Comparison of ENCODE assay signal across 1 cellular context in genomic region chr1:46437723-46438122, GRCh38.
TF ChIP-seq lines count a peak whose summit lies in the region.

No MANE protein-coding gene starts in this region.

TF ChIP-seq in K562, 482 proteins besides CTCF, POLR2A, EP300 and RAD21 (continued from another document and continues in another):
- TF ChIP-seq ZBTB40 (IDR thresholded peaks at IDR 0.05) (no peak), ZBTB40 (CRISPR knock-in tag; IDR thresholded peaks at IDR 0.05) (no peak), TAF7 (tag; IDR thresholded peaks at IDR 0.05) (no peak), MAZ (CRISPR knock-in tag; conservative IDR thresholded peaks at IDR 0.05 in 1 of 2, IDR thresholded peaks at IDR 0.05 in 1 of 2) (peak in 1 of 2 experiments; percentile 53; a peak in 1 of 4 replicates), ZNF766 (CRISPR knock-in tag; conservative IDR thresholded peaks at IDR 0.05) (0 out of 2 replicates have a peak, but pooled peaks have one; percentile 23), ZNF347 (CRISPR knock-in tag; IDR thresholded peaks at IDR 0.05; ENCODE audit: low read depth) (no peak), CHD1 (IDR thresholded peaks at IDR 0.05; ENCODE audit: low read length) (no peak), ESRRB (CRISPR knock-in tag; IDR thresholded peaks at IDR 0.05; ENCODE audit: borderline replicate concordance) (no peak), ZNF175 (CRISPR knock-in tag; IDR thresholded peaks at IDR 0.05; ENCODE audit: low read depth) (no peak), HMG20A (CRISPR knock-in tag; conservative IDR thresholded peaks at IDR 0.05) (no peak), FOXM1 (IDR thresholded peaks at IDR 0.05; ENCODE audit: low read depth) (no peak), FOXM1 (CRISPR knock-in tag; IDR thresholded peaks at IDR 0.05; ENCODE audit: low read depth) (no peak), ZFPM2 (CRISPR knock-in tag; IDR thresholded peaks at IDR 0.05) (no peak), POLR3G (IDR thresholded peaks at IDR 0.05; ENCODE audit: extremely low read depth, insufficient read length, insufficient replicate concordance) (no peak), GATA2 (CRISPR knock-in tag; IDR thresholded peaks at IDR 0.05) (peak; percentile 65), RBM15 (IDR thresholded peaks at IDR 0.05; ENCODE audit: insufficient read depth, low read length) (no peak), ARID1B (IDR thresholded peaks at IDR 0.05) (peak; percentile 79), ASH1L (IDR thresholded peaks at IDR 0.05; ENCODE audit: borderline replicate concordance, low read depth, partially characterized antibody) (no peak), XRCC5 (IDR thresholded peaks at IDR 0.05; ENCODE audit: low read depth, low read length) (no peak), NELFE (IDR thresholded peaks at IDR 0.05; ENCODE audit: insufficient read depth, insufficient read length) (no peak), ZNF395 (CRISPR knock-in tag; IDR thresholded peaks at IDR 0.05) (no peak), PTRF (tag; IDR thresholded peaks at IDR 0.05) (no peak), KLF16 (IDR thresholded peaks at IDR 0.05) (0 out of 2 replicates have a peak, but pooled peaks have one; percentile 24), TCF15 (CRISPR knock-in tag; IDR thresholded peaks at IDR 0.05) (no peak), ZNF124 (CRISPR knock-in tag; IDR thresholded peaks at IDR 0.05) (no peak), NFATC3 (IDR thresholded peaks at IDR 0.05) (no peak), STAT5B (CRISPR knock-in tag; IDR thresholded peaks at IDR 0.05) (no peak), ZNF133 (CRISPR knock-in tag; IDR thresholded peaks at IDR 0.05) (no peak), FOXJ3 (CRISPR knock-in tag; IDR thresholded peaks at IDR 0.05) (no peak), U2AF1 (optimal IDR thresholded peaks at IDR 0.05; ENCODE audit: low read depth, low read length) (no peak), TCFL5 (CRISPR knock-in tag; conservative IDR thresholded peaks at IDR 0.05) (no peak), ZNF449 (CRISPR knock-in tag; IDR thresholded peaks at IDR 0.05) (no peak), ZNF3 (CRISPR knock-in tag; IDR thresholded peaks at IDR 0.05) (no peak), HEY1 (CRISPR knock-in tag; IDR thresholded peaks at IDR 0.05; ENCODE audit: borderline replicate concordance) (no peak), ELF2 (CRISPR knock-in tag; IDR thresholded peaks at IDR 0.05) (no peak), DPF2 (IDR thresholded peaks at IDR 0.05) (peak; percentile 75), PHF8 (IDR thresholded peaks at IDR 0.05; ENCODE audit: borderline replicate concordance, low read length) (no peak)
- TF ChIP-seq, protein P1, sequence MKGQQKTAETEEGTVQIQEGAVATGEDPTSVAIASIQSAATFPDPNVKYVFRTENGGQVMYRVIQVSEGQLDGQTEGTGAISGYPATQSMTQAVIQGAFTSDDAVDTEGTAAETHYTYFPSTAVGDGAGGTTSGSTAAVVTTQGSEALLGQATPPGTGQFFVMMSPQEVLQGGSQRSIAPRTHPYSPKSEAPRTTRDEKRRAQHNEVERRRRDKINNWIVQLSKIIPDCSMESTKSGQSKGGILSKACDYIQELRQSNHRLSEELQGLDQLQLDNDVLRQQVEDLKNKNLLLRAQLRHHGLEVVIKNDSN (CRISPR knock-in tag; IDR thresholded peaks at IDR 0.05) = peak; percentile 82
- TF ChIP-seq, protein P2, sequence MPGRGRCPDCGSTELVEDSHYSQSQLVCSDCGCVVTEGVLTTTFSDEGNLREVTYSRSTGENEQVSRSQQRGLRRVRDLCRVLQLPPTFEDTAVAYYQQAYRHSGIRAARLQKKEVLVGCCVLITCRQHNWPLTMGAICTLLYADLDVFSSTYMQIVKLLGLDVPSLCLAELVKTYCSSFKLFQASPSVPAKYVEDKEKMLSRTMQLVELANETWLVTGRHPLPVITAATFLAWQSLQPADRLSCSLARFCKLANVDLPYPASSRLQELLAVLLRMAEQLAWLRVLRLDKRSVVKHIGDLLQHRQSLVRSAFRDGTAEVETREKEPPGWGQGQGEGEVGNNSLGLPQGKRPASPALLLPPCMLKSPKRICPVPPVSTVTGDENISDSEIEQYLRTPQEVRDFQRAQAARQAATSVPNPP (IDR thresholded peaks at IDR 0.05; ENCODE audit: borderline replicate concordance, insufficient read depth, insufficient read length) = no peak
- TF ChIP-seq, protein P3, sequence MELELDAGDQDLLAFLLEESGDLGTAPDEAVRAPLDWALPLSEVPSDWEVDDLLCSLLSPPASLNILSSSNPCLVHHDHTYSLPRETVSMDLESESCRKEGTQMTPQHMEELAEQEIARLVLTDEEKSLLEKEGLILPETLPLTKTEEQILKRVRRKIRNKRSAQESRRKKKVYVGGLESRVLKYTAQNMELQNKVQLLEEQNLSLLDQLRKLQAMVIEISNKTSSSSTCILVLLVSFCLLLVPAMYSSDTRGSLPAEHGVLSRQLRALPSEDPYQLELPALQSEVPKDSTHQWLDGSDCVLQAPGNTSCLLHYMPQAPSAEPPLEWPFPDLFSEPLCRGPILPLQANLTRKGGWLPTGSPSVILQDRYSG (tag; conservative IDR thresholded peaks at IDR 0.05; ENCODE audit: low read depth) = no peak
- TF ChIP-seq, protein P4, sequence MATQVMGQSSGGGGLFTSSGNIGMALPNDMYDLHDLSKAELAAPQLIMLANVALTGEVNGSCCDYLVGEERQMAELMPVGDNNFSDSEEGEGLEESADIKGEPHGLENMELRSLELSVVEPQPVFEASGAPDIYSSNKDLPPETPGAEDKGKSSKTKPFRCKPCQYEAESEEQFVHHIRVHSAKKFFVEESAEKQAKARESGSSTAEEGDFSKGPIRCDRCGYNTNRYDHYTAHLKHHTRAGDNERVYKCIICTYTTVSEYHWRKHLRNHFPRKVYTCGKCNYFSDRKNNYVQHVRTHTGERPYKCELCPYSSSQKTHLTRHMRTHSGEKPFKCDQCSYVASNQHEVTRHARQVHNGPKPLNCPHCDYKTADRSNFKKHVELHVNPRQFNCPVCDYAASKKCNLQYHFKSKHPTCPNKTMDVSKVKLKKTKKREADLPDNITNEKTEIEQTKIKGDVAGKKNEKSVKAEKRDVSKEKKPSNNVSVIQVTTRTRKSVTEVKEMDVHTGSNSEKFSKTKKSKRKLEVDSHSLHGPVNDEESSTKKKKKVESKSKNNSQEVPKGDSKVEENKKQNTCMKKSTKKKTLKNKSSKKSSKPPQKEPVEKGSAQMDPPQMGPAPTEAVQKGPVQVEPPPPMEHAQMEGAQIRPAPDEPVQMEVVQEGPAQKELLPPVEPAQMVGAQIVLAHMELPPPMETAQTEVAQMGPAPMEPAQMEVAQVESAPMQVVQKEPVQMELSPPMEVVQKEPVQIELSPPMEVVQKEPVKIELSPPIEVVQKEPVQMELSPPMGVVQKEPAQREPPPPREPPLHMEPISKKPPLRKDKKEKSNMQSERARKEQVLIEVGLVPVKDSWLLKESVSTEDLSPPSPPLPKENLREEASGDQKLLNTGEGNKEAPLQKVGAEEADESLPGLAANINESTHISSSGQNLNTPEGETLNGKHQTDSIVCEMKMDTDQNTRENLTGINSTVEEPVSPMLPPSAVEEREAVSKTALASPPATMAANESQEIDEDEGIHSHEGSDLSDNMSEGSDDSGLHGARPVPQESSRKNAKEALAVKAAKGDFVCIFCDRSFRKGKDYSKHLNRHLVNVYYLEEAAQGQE (CRISPR knock-in tag; IDR thresholded peaks at IDR 0.05; ENCODE audit: low read depth) = no peak
- TF ChIP-seq, protein P5, sequence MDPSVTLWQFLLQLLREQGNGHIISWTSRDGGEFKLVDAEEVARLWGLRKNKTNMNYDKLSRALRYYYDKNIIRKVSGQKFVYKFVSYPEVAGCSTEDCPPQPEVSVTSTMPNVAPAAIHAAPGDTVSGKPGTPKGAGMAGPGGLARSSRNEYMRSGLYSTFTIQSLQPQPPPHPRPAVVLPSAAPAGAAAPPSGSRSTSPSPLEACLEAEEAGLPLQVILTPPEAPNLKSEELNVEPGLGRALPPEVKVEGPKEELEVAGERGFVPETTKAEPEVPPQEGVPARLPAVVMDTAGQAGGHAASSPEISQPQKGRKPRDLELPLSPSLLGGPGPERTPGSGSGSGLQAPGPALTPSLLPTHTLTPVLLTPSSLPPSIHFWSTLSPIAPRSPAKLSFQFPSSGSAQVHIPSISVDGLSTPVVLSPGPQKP (CRISPR knock-in tag; IDR thresholded peaks at IDR 0.05) = no peak
- TF ChIP-seq, protein P6, sequence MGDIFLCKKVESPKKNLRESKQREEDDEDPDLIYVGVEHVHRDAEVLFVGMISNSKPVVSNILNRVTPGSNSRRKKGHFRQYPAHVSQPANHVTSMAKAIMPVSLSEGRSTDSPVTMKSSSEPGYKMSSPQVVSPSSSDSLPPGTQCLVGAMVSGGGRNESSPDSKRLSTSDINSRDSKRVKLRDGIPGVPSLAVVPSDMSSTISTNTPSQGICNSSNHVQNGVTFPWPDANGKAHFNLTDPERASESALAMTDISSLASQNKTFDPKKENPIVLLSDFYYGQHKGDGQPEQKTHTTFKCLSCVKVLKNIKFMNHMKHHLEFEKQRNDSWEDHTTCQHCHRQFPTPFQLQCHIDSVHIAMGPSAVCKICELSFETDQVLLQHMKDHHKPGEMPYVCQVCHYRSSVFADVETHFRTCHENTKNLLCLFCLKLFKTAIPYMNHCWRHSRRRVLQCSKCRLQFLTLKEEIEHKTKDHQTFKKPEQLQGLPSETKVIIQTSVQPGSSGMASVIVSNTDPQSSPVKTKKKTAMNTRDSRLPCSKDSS (IDR thresholded peaks at IDR 0.05; ENCODE audit: low read depth, partially characterized antibody) = no peak
